8 cellular contexts compared by ENCODE assay signal in genomic region chr17:68378202-68379149, GRCh38.
A peak's percentile ranks its signal among the peaks of the same experiment; 100 is the strongest.
DNase-seq lines count a peak whose midpoint lies in the region; ATAC-seq, FAIRE-seq and TF ChIP-seq lines count a peak whose summit lies in the region.

No MANE protein-coding gene starts in this region.

- peak; percentile 49 for ATAC-seq in SK-N-SH treated with all-trans-retinoic acid at 6 μM for 48 hours
- peak; percentile 88 to 93 (median 90) for ATAC-seq in pancreas
- no peak for ATAC-seq in HG03108 (IDR thresholded peaks at IDR 0.05; ENCODE audit: unreplicated experiment)
- ATAC-seq in HG03196 (IDR thresholded peaks at IDR 0.05; ENCODE audit: unreplicated experiment), result no peak
- ATAC-seq in GM18502 (IDR thresholded peaks at IDR 0.05; ENCODE audit: poor library complexity, unreplicated experiment), result no peak

- 7 to 11% methylated on average over 23 of the region's 23 CpGs for WGBS in pancreas, 2 donors

- TF ChIP-seq CTCF in pancreas (IDR thresholded peaks at IDR 0.05), result no peak

- H3K4me1 ChIP-seq in pancreas, result peaks cover 13 to 21% (median 21%) of the 10 kb centered on the region in 3 donors

- DNase-seq in H7 (peak; percentile 66), glomerular visceral epithelial cell (ENCODE audit: extremely low spot score) (peak; percentile 55), pancreas (peak; percentile 74 to 91 (median 81)), ACHN (no peak)

- H3K27me3 ChIP-seq in H7 (ENCODE audit: control insufficient read depth, insufficient read depth, low read length), result no peaks in the 10 kb centered on the region
- H3K27me3 ChIP-seq in pancreas, result no peaks in the 10 kb centered on the region

- H3K36me3 ChIP-seq in H7 (replicated peaks; ENCODE audit: control insufficient read depth, insufficient read depth, low read length) (no peaks in the 10 kb centered on the region), pancreas (no peaks in the 10 kb centered on the region)

- no peaks in the 10 kb centered on the region for H3K9me3 ChIP-seq in pancreas

- in situ Hi-C loops in ACHN (cut with HindIII; ENCODE audit: low pct_ligation_motif_present, low pct_unique_long_range_greater_than_20kb, low sequenced_read_pairs), result no loop called here

- intact Hi-C loops in pancreas (cut with DNase I), result no loop called here

- no peak overlapping the region for H3K4me3 ChIP-seq in H7 (ENCODE audit: insufficient read depth, low read depth, low read length)
- peak overlapping the region in 1 of 4 donors; percentile 20 for H3K4me3 ChIP-seq in pancreas

- FAIRE-seq in pancreas (lab: Jason Lieb, UNC), result no peak

- H3K27ac ChIP-seq in pancreas, result peak overlapping the region; percentile 74 to 92 (median 84)

TF ChIP-seq in SK-N-SH treated with all-trans-retinoic acid at 6 μM for 48 hours, 23 proteins besides CTCF, POLR2A, EP300 and RAD21:
- TF ChIP-seq ZFP30 (CRISPR knock-in tag; IDR thresholded peaks at IDR 0.05), result no peak

Comparison
In these comparisons a context has a peak if more than half of its experiments do, and no peak if none do; other contexts are left out.
1. ATAC-seq: peak in SK-N-SH treated with all-trans-retinoic acid at 6 μM for 48 hours (single experiment) and pancreas (4 of 4); none in HG03108 (single experiment), HG03196 (single experiment) and GM18502 (single experiment).